In genomic region chr6:129807141-129807540, GRCh38 we compare ENCODE assay signal across 2 cellular contexts. TPM values are rescaled to one million over a fixed set of nuclear protein-coding genes. Genes with fewer than 3 reads are reported as not detected.
"Had no signal": no experiment of that assay in that cellular context is flagged by ENCODE, and none has a peak within 500 bp of the region (broad histone marks: within the 10 kb centered on the region; RNA-seq: fewer than 3 reads in every experiment).

No MANE protein-coding gene starts in this region.

RNA-seq across cellular contexts. Expression of gene TMEM244, which starts 54.0 kb away (rescaled TPM):
- total RNA-seq: G401, GM12878 had no signal
